ENCODE assay signal across 19 cellular contexts in the genomic region with DNA sequence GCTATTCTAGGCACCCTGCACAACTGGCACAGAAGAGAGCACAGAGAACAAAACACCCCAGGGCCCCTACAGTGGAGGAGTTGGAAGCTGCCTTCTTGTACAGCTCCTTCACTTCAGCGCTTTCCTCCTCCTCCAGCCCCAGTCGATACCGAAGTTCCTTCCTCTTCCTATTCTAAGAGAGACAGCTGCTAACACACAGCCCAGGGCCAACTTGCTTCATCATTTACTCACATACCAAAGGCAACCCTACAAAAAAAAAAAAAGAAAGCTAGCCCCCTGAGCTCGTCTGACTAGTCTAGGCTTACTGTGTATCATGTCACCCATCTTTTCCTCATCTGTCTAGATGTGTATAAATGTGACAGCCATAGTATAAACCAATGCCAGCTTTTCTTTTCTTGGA.
DNase-seq lines count a peak whose midpoint lies in the region; ATAC-seq, FAIRE-seq and TF ChIP-seq lines count a peak whose summit lies in the region.
"Had no signal": no experiment of that assay in that cellular context is flagged by ENCODE, and none has a peak within 500 bp of the region (broad histone marks: within the 10 kb centered on the region; RNA-seq: fewer than 3 reads in every experiment).

No MANE protein-coding gene starts in this region.

- intact Hi-C loops in left cardiac atrium (cut with DNase I), result no loop called here
- intact Hi-C loops in endothelial cell of umbilical vein (cut with micrococcal nuclease), result loop anchor here (1.0 to 5.0 kb wide), 4 partner anchors 21 to 73 kb away; no protein-coding TSS in a partner anchor
- intact Hi-C loops in aorta (cut with DNase I), result no loop called here

- dilution Hi-C loops in endothelial cell of umbilical vein (cut with MboI; ENCODE audit: extremely low pct_ligation_motif_present, low sequenced_read_pairs), result no loop called here

- POLR2A ChIA-PET in endothelial cell of umbilical vein (lab: Charles Lee), result no interaction called here

- TF ChIP-seq POLR2A in endothelial cell of umbilical vein (IDR thresholded peaks at IDR 0.05; ENCODE audit: low read depth, low read length), result no peak

- H3K79me2 ChIP-seq in endothelial cell of umbilical vein (ENCODE audit: control insufficient read depth, insufficient read depth, low read length), result peaks cover 11% of the 10 kb centered on the region

- H4K20me1 ChIP-seq in endothelial cell of umbilical vein (replicated peaks; ENCODE audit: control insufficient read depth, extremely low read depth, insufficient read depth, low read length), result no peaks in the 10 kb centered on the region
- H4K20me1 ChIP-seq: BLaER1 had no signal

- no peak for FAIRE-seq in endothelial cell of umbilical vein (lab: Jason Lieb, UNC)
- FAIRE-seq: A204.1, H1 had no signal

- no peak overlapping the region for H3K9ac ChIP-seq in endothelial cell of umbilical vein (replicated peaks; ENCODE audit: extremely low read depth, insufficient read depth, low read length)
- H3K9ac ChIP-seq: BLaER1 had no signal

- peak overlapping the region; percentile 85 for H3K27ac ChIP-seq in cardiac muscle cell
- H3K27ac ChIP-seq in endothelial cell of umbilical vein (ENCODE audit: insufficient read depth, low read depth, low read length), result peak overlapping the region; percentile 75
- no peak overlapping the region for H3K27ac ChIP-seq in aorta (ENCODE audit: low read depth in 1 of 2, low read length in 2 of 2)
- H3K27ac ChIP-seq: BLaER1, RWPE1 had no signal

- no TSS peak for BruUV-seq in endothelial cell of umbilical vein (replicated peaks; lab: Mats Ljungman, UMichigan)

- H3K9me3 ChIP-seq in cardiac muscle cell (ENCODE audit: low read depth), result no peaks in the 10 kb centered on the region
- H3K9me3 ChIP-seq in endothelial cell of umbilical vein (replicated peaks; ENCODE audit: control insufficient read depth, insufficient read depth, low read length), result no peaks in the 10 kb centered on the region
- H3K9me3 ChIP-seq in aorta (ENCODE audit: control insufficient read depth, low read length), result no peaks in the 10 kb centered on the region

- H3K9me1 ChIP-seq in endothelial cell of umbilical vein (replicated peaks; ENCODE audit: control insufficient read depth, extremely low read depth, insufficient read depth, low read length), result no peaks in the 10 kb centered on the region

- TF ChIP-seq CTCF in cardiac muscle cell (IDR thresholded peaks at IDR 0.05; ENCODE audit: low read depth, low read length) (no peak), endothelial cell of umbilical vein (IDR thresholded peaks at IDR 0.05; ENCODE audit: extremely low read depth in 1 of 2, insufficient read depth in 1 of 2, low read depth in 1 of 2, low read length in 2 of 2) (no peak)

- H3K4me1 ChIP-seq in cardiac muscle cell (ENCODE audit: low read depth), result peaks cover 23% of the 10 kb centered on the region
- H3K4me1 ChIP-seq in endothelial cell of umbilical vein (ENCODE audit: control insufficient read depth, extremely low read depth, insufficient read depth, low read length), result peaks cover 18% of the 10 kb centered on the region
- H3K4me1 ChIP-seq in aorta (ENCODE audit: control insufficient read depth in 1 of 2, insufficient read depth in 2 of 2, low read length in 2 of 2), result no peaks in the 10 kb centered on the region
- H3K4me1 ChIP-seq: BLaER1 had no signal

- peak overlapping the region; percentile 67 for H3K4me2 ChIP-seq in endothelial cell of umbilical vein (ENCODE audit: insufficient read depth, low read length)
- H3K4me2 ChIP-seq: BLaER1 had no signal

- WGBS in aorta, 2 donors, result 65 to 66% methylated on average over 4 of the region's 4 CpGs

- ATAC-seq in left cardiac atrium, result no peak
- ATAC-seq in aorta (ENCODE audit: low FRiP score), result peak; percentile 11
- ATAC-seq: PC-3 had no signal

- no peaks in the 10 kb centered on the region for H3K27me3 ChIP-seq in cardiac muscle cell
- H3K27me3 ChIP-seq in endothelial cell of umbilical vein (ENCODE audit: control insufficient read depth in 2 of 2, insufficient read depth in 2 of 2, low read length in 2 of 2), result no peaks in the 10 kb centered on the region
- H3K27me3 ChIP-seq in aorta (ENCODE audit: control insufficient read depth in 1 of 2, insufficient read depth in 2 of 2, low read length in 1 of 2), result no peaks in the 10 kb centered on the region

- H3K36me3 ChIP-seq in cardiac muscle cell (no peaks in the 10 kb centered on the region), endothelial cell of umbilical vein (ENCODE audit: control insufficient read depth in 2 of 2, extremely low read depth in 1 of 2, insufficient read depth in 2 of 2, low read length in 2 of 2) (no peaks in the 10 kb centered on the region), aorta (ENCODE audit: control insufficient read depth in 1 of 2, insufficient read depth in 2 of 2, low read length in 1 of 2) (no peaks in the 10 kb centered on the region)
- H3K36me3 ChIP-seq: BLaER1 had no signal

- H2AFZ ChIP-seq in endothelial cell of umbilical vein (ENCODE audit: low read depth, low read length), result no peak overlapping the region

- DNase-seq in cardiac muscle cell (ENCODE audit: low read depth in 1 of 2, low spot score in 1 of 2) (no peak), left cardiac atrium (no peak), NOMO-1 treated with dmso at 0.1 percent for 144 hours (lab: John Stamatoyannopoulos, UW; ENCODE audit: unreplicated experiment) (peak; percentile 42), endothelial cell of umbilical vein (ENCODE audit: low read depth, low spot score) (peak; percentile 42), aorta (no peak), COLO668 (lab: John Stamatoyannopoulos, UW; ENCODE audit: unreplicated experiment) (no peak), DMS 273 treated with DMSO at 0.1 percent for 48 hours (lab: John Stamatoyannopoulos, UW) (no peak), NCI-H2081 (lab: John Stamatoyannopoulos, UW) (no peak)
- DNase-seq: HFFc6, KG1, NCI-H1092 treated with DMSO at 0.1 percent for 48 hours, NCI-H2107, NCI-H2227 treated with DMSO at 0.1 percent for 48 hours, NCI-H524, PC-3 had no signal

- no peak overlapping the region for H3K4me3 ChIP-seq in cardiac muscle cell
- no peak overlapping the region for H3K4me3 ChIP-seq in endothelial cell of umbilical vein (replicated peaks in 1 of 3; ENCODE audit: insufficient read depth in 1 of 3, low read depth in 1 of 3, low read length in 3 of 3)
- no peak overlapping the region for H3K4me3 ChIP-seq in aorta (ENCODE audit: low read length in 2 of 2)
- H3K4me3 ChIP-seq: BLaER1 had no signal

- CTCF ChIA-PET in endothelial cell of umbilical vein (lab: Charles Lee), result interaction anchor here (0.6 to 3.0 kb wide), 5 partner anchors 24 to 81 kb away, joined by 3 to 13 read pairs (median 3); no protein-coding TSS in a partner anchor

TF ChIP-seq in endothelial cell of umbilical vein, 7 proteins besides CTCF, POLR2A, EP300 and RAD21:
- TF ChIP-seq EZH2 (IDR thresholded peaks at IDR 0.05; ENCODE audit: borderline replicate concordance, low read depth, low read length, severe bottlenecking) (no peak), JUN (IDR thresholded peaks at IDR 0.05; ENCODE audit: borderline replicate concordance, insufficient read depth, insufficient read length, low read depth) (no peak), FOS (IDR thresholded peaks at IDR 0.05; ENCODE audit: borderline replicate concordance, insufficient read depth, low read length) (no peak), POLR2AphosphoS5 (IDR thresholded peaks at IDR 0.05; ENCODE audit: insufficient read depth, low read depth, low read length) (no peak)

Comparison
In these comparisons a context has a peak if more than half of its experiments do, and no peak if none do; other contexts are left out.
1. DNase-seq: peak in NOMO-1 treated with dmso at 0.1 percent for 144 hours (single experiment) and endothelial cell of umbilical vein (single experiment); none in cardiac muscle cell (0 of 2), left cardiac atrium (single experiment), aorta (0 of 2), COLO668 (single experiment), DMS 273 treated with DMSO at 0.1 percent for 48 hours (single experiment) and NCI-H2081 (0 of 2).
2. H3K27ac ChIP-seq: peak in cardiac muscle cell (single experiment) and endothelial cell of umbilical vein (single experiment); none in aorta (0 of 2).